ENCODE assay signal across 15 cellular contexts in the genomic region with DNA sequence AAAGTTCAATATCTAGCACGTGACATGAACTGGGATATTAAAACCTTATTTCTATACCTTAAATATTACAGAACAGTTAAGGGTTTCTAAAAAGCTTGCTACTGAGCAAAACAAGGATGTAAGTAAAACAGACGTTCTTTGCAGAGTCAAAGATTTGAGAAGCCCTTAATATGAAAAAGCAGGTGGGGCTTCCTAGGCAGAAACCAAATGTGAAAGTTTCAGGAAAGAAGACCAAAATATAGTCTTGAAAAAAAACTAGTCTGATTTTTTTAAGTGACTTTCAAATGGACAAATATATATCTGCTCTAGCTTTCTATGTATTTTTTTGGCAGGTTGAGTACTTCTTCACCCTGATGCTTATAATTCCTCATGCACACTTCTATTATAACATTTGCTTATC.
DNase-seq lines count a peak whose midpoint lies in the region; ATAC-seq and TF ChIP-seq lines count a peak whose summit lies in the region.
"Had no signal": no experiment of that assay in that cellular context is flagged by ENCODE, and none has a peak within 500 bp of the region (broad histone marks: within the 10 kb centered on the region; RNA-seq: fewer than 3 reads in every experiment).

No MANE protein-coding gene starts in this region.

- POLR2A ChIA-PET in naive thymus-derived CD4-positive, alpha-beta T cell (lab: Charles Lee): no interaction called here

- H3K27me3 Mint-ChIP-seq in naive thymus-derived CD4-positive, alpha-beta T cell: peaks cover 0 to 6% (median 5%) of the 10 kb centered on the region in 5 donors
- H3K27me3 Mint-ChIP-seq: stimulated activated memory B cell treated with anti-CD40 and anti-IgM and Interleukin-4, amounts not matched to agents 10 μg/mL and 1 μg/mL and 100 μg/mL, for 72 hours had no signal

- CTCF ChIA-PET in naive thymus-derived CD4-positive, alpha-beta T cell (lab: Charles Lee): no interaction called here

- H3K4me3 Mint-ChIP-seq in naive thymus-derived CD4-positive, alpha-beta T cell: peak overlapping the region in 1 of 10 donors; percentile 5
- H3K4me3 Mint-ChIP-seq: HFFc6, T-cell had no signal

- intact Hi-C loops in left ventricle myocardium inferior (cut with micrococcal nuclease) (no loop called here), Right ventricle myocardium superior (cut with DNase I) (loop anchor here (10.0 kb wide), 1 partner anchor 102 kb away; no protein-coding TSS in a partner anchor), body of pancreas (cut with DNase I) (no loop called here)
- intact Hi-C loops in naive thymus-derived CD4-positive, alpha-beta T cell (cut with micrococcal nuclease): no loop called here

- no peaks in the 10 kb centered on the region for H3K9me3 Mint-ChIP-seq in naive thymus-derived CD4-positive, alpha-beta T cell
- H3K9me3 Mint-ChIP-seq: HFFc6; stimulated activated memory B cell treated with anti-CD40 and anti-IgM and Interleukin-4, amounts not matched to agents 10 μg/mL and 1 μg/mL and 100 μg/mL, for 72 hours; T-cell had no signal

- H3K4me1 Mint-ChIP-seq in naive thymus-derived CD4-positive, alpha-beta T cell: peaks cover 11 to 58% (median 42%) of the 10 kb centered on the region in 7 donors

- H3K27ac ChIP-seq in left ventricle myocardium inferior (replicated peaks): peak overlapping the region; percentile 67
- H3K27ac ChIP-seq in naive thymus-derived CD4-positive, alpha-beta T cell (ENCODE audit: low read depth, low read length): no peak overlapping the region
- H3K27ac ChIP-seq in body of pancreas: peak overlapping the region in 2 of 4 donors; percentile 3 to 44

- no peak for TF ChIP-seq CTCF in left ventricle myocardium inferior (IDR thresholded peaks at IDR 0.05; ENCODE audit: borderline replicate concordance)
- no peak for TF ChIP-seq CTCF in body of pancreas (IDR thresholded peaks at IDR 0.05)

- ATAC-seq in Right ventricle myocardium superior (ENCODE audit: poor library complexity) (no peak), body of pancreas (no peak)
- no peak for ATAC-seq in naive thymus-derived CD4-positive, alpha-beta T cell
- ATAC-seq: stimulated activated memory B cell treated with anti-CD40 and anti-IgM and Interleukin-4, amounts not matched to agents 10 μg/mL and 1 μg/mL and 100 μg/mL, for 72 hours; T-cell had no signal

- no peaks in the 10 kb centered on the region for H3K36me3 Mint-ChIP-seq in naive thymus-derived CD4-positive, alpha-beta T cell
- H3K36me3 Mint-ChIP-seq: stimulated activated memory B cell treated with anti-CD40 and anti-IgM and Interleukin-4, amounts not matched to agents 10 μg/mL and 1 μg/mL and 100 μg/mL, for 72 hours; T-cell had no signal

- peaks cover 53% of the 10 kb centered on the region for H3K4me1 ChIP-seq in left ventricle myocardium inferior
- peaks cover 0 to 20% of the 10 kb centered on the region in 2 donors for H3K4me1 ChIP-seq in naive thymus-derived CD4-positive, alpha-beta T cell (ENCODE audit: control insufficient read depth in 2 of 2, insufficient read depth in 2 of 2, low read length in 2 of 2)
- peaks cover 22% of the 10 kb centered on the region for H3K4me1 ChIP-seq in body of pancreas

- H3K4me3 ChIP-seq in left ventricle myocardium inferior: no peak overlapping the region
- H3K4me3 ChIP-seq in naive thymus-derived CD4-positive, alpha-beta T cell (ENCODE audit: low read length): no peak overlapping the region
- H3K4me3 ChIP-seq in body of pancreas: no peak overlapping the region

- 56 to 70% methylated on average over 2 of the region's 2 CpGs for WGBS in body of pancreas, 2 donors

- DNase-seq in left ventricle myocardium inferior (no peak), Right ventricle myocardium superior (no peak), RPMI8226 (peak; percentile 54), superior temporal gyrus (ENCODE audit: extremely low spot score) (no peak), NCI-H1436 (lab: John Stamatoyannopoulos, UW) (no peak), body of pancreas (no peak), SW480 (ENCODE audit: low spot score) (no peak)
- DNase-seq in naive thymus-derived CD4-positive, alpha-beta T cell: no peak
- DNase-seq: amygdala; C1 segment of cervical spinal cord; effector CD8-positive, alpha-beta T cell; HFFc6; NCI-H2029 treated with DMSO at 0.1 percent for 48 hours; T-cell had no signal

- H3K27ac Mint-ChIP-seq in naive thymus-derived CD4-positive, alpha-beta T cell: peak overlapping the region in 6 of 9 donors; percentile 10 to 54 (median 34)
- H3K27ac Mint-ChIP-seq: HFFc6; stimulated activated memory B cell treated with anti-CD40 and anti-IgM and Interleukin-4, amounts not matched to agents 10 μg/mL and 1 μg/mL and 100 μg/mL, for 72 hours had no signal

- no peaks in the 10 kb centered on the region for H3K9me3 ChIP-seq in left ventricle myocardium inferior (replicated peaks)
- no peaks in the 10 kb centered on the region for H3K9me3 ChIP-seq in naive thymus-derived CD4-positive, alpha-beta T cell (ENCODE audit: control insufficient read depth in 2 of 3, low read length in 3 of 3)
- H3K9me3 ChIP-seq in body of pancreas: no peaks in the 10 kb centered on the region

- no peak for TF ChIP-seq POLR2A in body of pancreas (IDR thresholded peaks at IDR 0.05)

- H3K27me3 ChIP-seq in left ventricle myocardium inferior (ENCODE audit: low read depth): no peaks in the 10 kb centered on the region
- H3K27me3 ChIP-seq in naive thymus-derived CD4-positive, alpha-beta T cell (ENCODE audit: control insufficient read depth in 2 of 2, insufficient read depth in 2 of 2, low read length in 2 of 2): no peaks in the 10 kb centered on the region
- H3K27me3 ChIP-seq in body of pancreas: no peaks in the 10 kb centered on the region

- H3K36me3 ChIP-seq in left ventricle myocardium inferior: no peaks in the 10 kb centered on the region
- no peaks in the 10 kb centered on the region for H3K36me3 ChIP-seq in naive thymus-derived CD4-positive, alpha-beta T cell (ENCODE audit: control insufficient read depth in 2 of 3, insufficient read depth in 3 of 3, low read length in 3 of 3)
- H3K36me3 ChIP-seq in body of pancreas (replicated peaks in 1 of 2; ENCODE audit: insufficient read depth in 1 of 2, low read depth in 2 of 2): no peaks in the 10 kb centered on the region
